In genomic region chr4:6563935-6564645, GRCh38 we compare ENCODE assay signal across 14 cellular contexts. TPM values are rescaled to one million over a fixed set of nuclear protein-coding genes. Genes with fewer than 3 reads are reported as not detected.
DNase-seq lines count a peak whose midpoint lies in the region; ATAC-seq and TF ChIP-seq lines count a peak whose summit lies in the region.
"Had no signal": no experiment of that assay in that cellular context is flagged by ENCODE, and none has a peak within 500 bp of the region (broad histone marks: within the 10 kb centered on the region; RNA-seq: fewer than 3 reads in every experiment).

No MANE protein-coding gene starts in this region.

- WGBS in esophagus, 2 donors, result 9 to 12% methylated on average over 42 to 66 of the region's 66 CpGs
- WGBS in trophoblast cell (ENCODE audit: extremely low coverage, insufficient coverage, insufficient read length), result no CpG with 5 or more reads among the region's 66 CpGs
- 17% methylated on average over 33 of the region's 66 CpGs; no CpG with 5 or more reads in 1 of the 2 donors for WGBS in transverse colon (ENCODE audit: low coverage in 1 of 2), 2 donors

- TF ChIP-seq EP300 in transverse colon (IDR thresholded peaks at IDR 0.05; ENCODE audit: low read depth), result no peak

- H3K27ac ChIP-seq in CD8-positive, alpha-beta T cell (ENCODE audit: low read depth, low read length), result no peak overlapping the region
- no peak overlapping the region for H3K27ac ChIP-seq in PC-9
- H3K27ac ChIP-seq in esophagus (ENCODE audit: low read depth in 2 of 2, low read length in 1 of 2), result no peak overlapping the region
- H3K27ac ChIP-seq in trophoblast cell (ENCODE audit: low read depth, low read length), result no peak overlapping the region
- no peak overlapping the region for H3K27ac ChIP-seq in transverse colon

- no peaks in the 10 kb centered on the region for H3K9me3 Mint-ChIP-seq in CD8-positive, alpha-beta T cell
- H3K9me3 Mint-ChIP-seq: activated T-helper 1 cell treated with anti-CD3 and anti-CD28 coated beads, Interleukin-12 subunit alpha, Interleukin-12 subunit beta, Interleukin-2, Interleukin-4 antibody, amounts not matched to agents 30 ng/mL and 10 ng/mL and 1 ng/mL, durations not matched to agents 14 hours and 24 hours and 36 hours; central memory CD8-positive, alpha-beta T cell had no signal

- no peak overlapping the region for H4K91ac ChIP-seq in trophoblast cell (ENCODE audit: low read depth, low read length)

- DNase-seq in CD8-positive, alpha-beta T cell, result no peak
- DNase-seq in PC-9 (no peak), trophoblast cell (no peak), transverse colon (no peak), NCI-H510A treated with DMSO at 0.1 percent for 48 hours (lab: John Stamatoyannopoulos, UW) (no peak)
- no peak for DNase-seq in activated CD4-positive, alpha-beta T cell treated with anti-CD3 and anti-CD28 coated beads for 48 hours
- DNase-seq: NCI-H1092 treated with DMSO at 0.1 percent for 48 hours; NCI-H82; stimulated activated naive CD4-positive, alpha-beta T cell had no signal

- H3K18ac ChIP-seq in trophoblast cell (ENCODE audit: low read length), result no peak overlapping the region

- H3K36me3 ChIP-seq in CD8-positive, alpha-beta T cell (ENCODE audit: insufficient read depth, low read length), result no peaks in the 10 kb centered on the region
- H3K36me3 ChIP-seq in PC-9 (ENCODE audit: low read depth), result no peaks in the 10 kb centered on the region
- no peaks in the 10 kb centered on the region for H3K36me3 ChIP-seq in esophagus (ENCODE audit: control insufficient read depth in 2 of 2, insufficient read depth in 2 of 2, low read length in 1 of 2)
- no peaks in the 10 kb centered on the region for H3K36me3 ChIP-seq in trophoblast cell (ENCODE audit: control insufficient read depth in 1 of 2, insufficient read depth in 2 of 2, low read length in 2 of 2)
- H3K36me3 ChIP-seq in transverse colon, result no peaks in the 10 kb centered on the region

- CTCF ChIA-PET in CD8-positive, alpha-beta T cell (lab: Charles Lee), result no interaction called here
- CTCF ChIA-PET in PC-9 (lab: Charles Lee), result no interaction called here

- no peak overlapping the region for H3K14ac ChIP-seq in trophoblast cell (ENCODE audit: low read length)

- H3K79me1 ChIP-seq in trophoblast cell (ENCODE audit: low read length), result no peaks in the 10 kb centered on the region

- no peak overlapping the region for H2BK12ac ChIP-seq in trophoblast cell (ENCODE audit: low read length)

- peaks cover 7% of the 10 kb centered on the region; the same call in 1 of the 2 replicates for H3F3A ChIP-seq in PC-9 (ENCODE audit: insufficient read depth, low read depth)

- TF ChIP-seq POLR2A in transverse colon (IDR thresholded peaks at IDR 0.05), result no peak

- no TSS peak for BruUV-seq in PC-9 (replicated peaks; lab: Mats Ljungman, UMichigan)

- no peak overlapping the region for H2BK120ac ChIP-seq in trophoblast cell (ENCODE audit: insufficient read depth, low read length, poor library complexity)

- H3K36me3 Mint-ChIP-seq in CD8-positive, alpha-beta T cell, result no peaks in the 10 kb centered on the region

- no peaks in the 10 kb centered on the region for H3K79me2 ChIP-seq in PC-9 (ENCODE audit: low read depth)
- no peaks in the 10 kb centered on the region for H3K79me2 ChIP-seq in trophoblast cell (ENCODE audit: control insufficient read depth, insufficient read depth, low read length, poor library complexity)

- intact Hi-C loops in CD8-positive, alpha-beta T cell (cut with DNase I, micrococcal nuclease), result no loop called here
- intact Hi-C loops in PC-9 (cut with micrococcal nuclease; ENCODE audit: unreplicated experiment) (no loop called here), transverse colon (cut with DNase I; ENCODE audit: low total_unique reads) (no loop called here)

- no peak overlapping the region for H2BK5ac ChIP-seq in trophoblast cell (ENCODE audit: low read depth, low read length, poor library complexity)

- H3K4me3 ChIP-seq in CD8-positive, alpha-beta T cell (ENCODE audit: low read depth, low read length), result no peak overlapping the region
- H3K4me3 ChIP-seq in PC-9 (no peak overlapping the region), esophagus (ENCODE audit: low read depth in 1 of 2, low read length in 2 of 2) (peak overlapping the region; percentile 29 to 52), trophoblast cell (ENCODE audit: low read depth, low read length) (no peak overlapping the region), transverse colon (peak overlapping the region in 2 of 4 donors; percentile 23 to 34)

- H3K23ac ChIP-seq in trophoblast cell (ENCODE audit: low read length), result no peak overlapping the region

- in situ Hi-C loops in transverse colon (cut with MboI; ENCODE audit: low pct_ligation_motif_present in 1 of 4, low pct_unique_long_range_greater_than_20kb in 1 of 4, low sequenced_read_pairs in 3 of 4), result loop anchor here in 1 of 4 donors (25.0 kb wide), 1 partner anchor 302 kb away; the partner anchor contains the start of gene WFS1

- peaks cover 5% of the 10 kb centered on the region for H3K4me1 ChIP-seq in CD8-positive, alpha-beta T cell (ENCODE audit: insufficient read depth, low read length)
- H3K4me1 ChIP-seq in PC-9 (replicated peaks; ENCODE audit: insufficient read depth), result peaks cover 11% of the 10 kb centered on the region
- peaks cover 0 to 13% of the 10 kb centered on the region in 2 donors for H3K4me1 ChIP-seq in esophagus (ENCODE audit: control insufficient read depth in 2 of 2, insufficient read depth in 2 of 2, low read length in 1 of 2)
- no peaks in the 10 kb centered on the region for H3K4me1 ChIP-seq in trophoblast cell (ENCODE audit: control insufficient read depth in 1 of 2, insufficient read depth in 2 of 2, low read length in 2 of 2)
- peaks cover 7 to 15% (median 12%) of the 10 kb centered on the region in 4 donors for H3K4me1 ChIP-seq in transverse colon

- H4K12ac ChIP-seq in trophoblast cell (ENCODE audit: low read depth, low read length), result no peak overlapping the region

- H3K9me3 ChIP-seq in CD8-positive, alpha-beta T cell (ENCODE audit: low read length), result no peaks in the 10 kb centered on the region
- H3K9me3 ChIP-seq in PC-9 (ENCODE audit: insufficient read depth, low read depth) (no peaks in the 10 kb centered on the region), esophagus (ENCODE audit: control insufficient read depth in 2 of 2, insufficient read depth in 1 of 2, low read depth in 1 of 2, low read length in 1 of 2) (no peaks in the 10 kb centered on the region), trophoblast cell (ENCODE audit: insufficient read depth, low read depth, low read length) (peaks cover 7% of the 10 kb centered on the region), transverse colon (no peaks in the 10 kb centered on the region)

- H3K9me2 ChIP-seq in PC-9 (ENCODE audit: insufficient read depth), result no peaks in the 10 kb centered on the region

- TF ChIP-seq CTCF in CD8-positive, alpha-beta T cell (IDR thresholded peaks at IDR 0.05), result no peak
- TF ChIP-seq CTCF in PC-9 (conservative IDR thresholded peaks at IDR 0.05) (no peak), transverse colon (IDR thresholded peaks at IDR 0.05) (no peak)

- no peaks in the 10 kb centered on the region for H4K20me1 ChIP-seq in PC-9 (ENCODE audit: insufficient read depth)

- peak overlapping the region; percentile 22 for H3K4me3 Mint-ChIP-seq in CD8-positive, alpha-beta T cell
- H3K4me3 Mint-ChIP-seq: activated T-helper 1 cell treated with anti-CD3 and anti-CD28 coated beads, Interleukin-12 subunit alpha, Interleukin-12 subunit beta, Interleukin-2, Interleukin-4 antibody, amounts not matched to agents 30 ng/mL and 10 ng/mL and 1 ng/mL, durations not matched to agents 14 hours and 24 hours and 36 hours had no signal

- no peak overlapping the region for H3K9ac ChIP-seq in trophoblast cell (ENCODE audit: low read length)

- no peak overlapping the region for H3K27ac Mint-ChIP-seq in CD8-positive, alpha-beta T cell
- H3K27ac Mint-ChIP-seq: activated T-helper 1 cell treated with anti-CD3 and anti-CD28 coated beads, Interleukin-12 subunit alpha, Interleukin-12 subunit beta, Interleukin-2, Interleukin-4 antibody, amounts not matched to agents 30 ng/mL and 10 ng/mL and 1 ng/mL, durations not matched to agents 14 hours and 24 hours and 36 hours had no signal

- POLR2A ChIA-PET in CD8-positive, alpha-beta T cell (lab: Charles Lee), result no interaction called here
- POLR2A ChIA-PET in PC-9 (lab: Charles Lee; ENCODE audit: unreplicated experiment), result interaction anchor here (0.6 kb wide), 1 partner anchor 135 kb away, joined by 8 read pairs; no protein-coding TSS in a partner anchor

- peaks cover 18% of the 10 kb centered on the region for H3K4me1 Mint-ChIP-seq in CD8-positive, alpha-beta T cell (ENCODE audit: low read depth)

- H2AK5ac ChIP-seq in trophoblast cell (ENCODE audit: low read length), result no peak overlapping the region

- no peak overlapping the region for H4K8ac ChIP-seq in trophoblast cell (ENCODE audit: low read depth, low read length)

- H3K27me3 Mint-ChIP-seq in CD8-positive, alpha-beta T cell (ENCODE audit: low read depth), result peaks cover 51% of the 10 kb centered on the region

- no peak for ATAC-seq in CD8-positive, alpha-beta T cell
- ATAC-seq in GM18873 (IDR thresholded peaks at IDR 0.05; ENCODE audit: low FRiP score, unreplicated experiment), result no peak
- ATAC-seq: activated CD4-positive, CD25-positive, alpha-beta regulatory T cell treated with anti-CD3 and anti-CD28 coated beads, Interleukin-2, amount 50 U/mL, for 24 hours had no signal

- H3K27me3 ChIP-seq in CD8-positive, alpha-beta T cell (ENCODE audit: insufficient read depth, low read length), result peaks cover 12% of the 10 kb centered on the region
- H3K27me3 ChIP-seq in PC-9 (ENCODE audit: insufficient read depth, low read depth) (no peaks in the 10 kb centered on the region; the same call in 1 of the 2 replicates), esophagus (ENCODE audit: control insufficient read depth in 1 of 2, insufficient read depth in 2 of 2, low read length in 2 of 2) (peaks cover 0 to 7% of the 10 kb centered on the region in 2 donors), trophoblast cell (ENCODE audit: insufficient read depth, low read length) (peaks cover 48% of the 10 kb centered on the region), transverse colon (peaks cover 59% of the 10 kb centered on the region)

- H2AFZ ChIP-seq in PC-9 (no peak overlapping the region), trophoblast cell (ENCODE audit: insufficient read depth, low read length, poor library complexity) (no peak overlapping the region)

- H3K4me2 ChIP-seq in PC-9 (peak overlapping the region; percentile 42; the same call in 1 of the 2 replicates), trophoblast cell (ENCODE audit: low read length) (peak overlapping the region; percentile 3)

- no peak overlapping the region for H3K4ac ChIP-seq in trophoblast cell (ENCODE audit: low read depth, low read length)

RNA-seq across cellular contexts. Expression of gene MAN2B2, which starts 10.9 kb away (rescaled TPM):
- 10 to 100 TPM; 26.4 to 26.7 TPM for total RNA-seq in CD8-positive, alpha-beta T cell
- total RNA-seq in PC-9 (2021) (22.1 and 27.8 TPM in 2 replicates), transverse colon (10 to 100 TPM; 17.5 to 55.9 (median 27.6) TPM)
- polyA plus RNA-seq in esophagus, result 1 to 10 TPM; 6.5 to 7.3 TPM
- 14.5 and 15.1 TPM in 2 replicates for polyA plus RNA-seq in trophoblast cell (2013)

Comparison
In these comparisons a context has a peak if more than half of its experiments do, and no peak if none do; other contexts are left out.
1. H3K4me3 ChIP-seq: peak in esophagus (2 of 2); none in CD8-positive, alpha-beta T cell (single experiment), PC-9 (single experiment) and trophoblast cell (single experiment).